Comparison of ENCODE assay signal across 7 cellular contexts in genomic region chr19:3509566-3509989, GRCh38. TPM values are rescaled to one million over a fixed set of nuclear protein-coding genes. Genes with fewer than 3 reads are reported as not detected.
DNase-seq lines count a peak whose midpoint lies in the region; ATAC-seq and TF ChIP-seq lines count a peak whose summit lies in the region.

No MANE protein-coding gene starts in this region.

- H2AFZ ChIP-seq in SK-N-SH (ENCODE audit: low read depth): no peak overlapping the region

- H3K9me3 Mint-ChIP-seq in dendritic cell treated with granulocyte-macrophage colony-stimulating factor and Interleukin-4, amounts not matched to agents 40 ng/mL and 50 ng/mL, for 4 days: no peaks in the 10 kb centered on the region
- H3K9me3 Mint-ChIP-seq in progenitor cell of endocrine pancreas (ENCODE audit: low read depth): no peaks in the 10 kb centered on the region

- H3K4me3 ChIP-seq in SK-N-SH (ENCODE audit: low read depth in 2 of 2, low read length in 1 of 2): no peak overlapping the region

- peaks cover 11% of the 10 kb centered on the region in 2 experiments; a peak in 2 of 4 replicates for H3K4me1 ChIP-seq in SK-N-SH (ENCODE audit: control insufficient read depth in 1 of 2, insufficient read depth in 2 of 2, low read depth in 1 of 2, low read length in 1 of 2)

- peaks cover 0 to 7% of the 10 kb centered on the region in 2 experiments for H3K36me3 ChIP-seq in SK-N-SH (replicated peaks in 1 of 2; ENCODE audit: control insufficient read depth in 1 of 2, insufficient read depth in 2 of 2, low read length in 1 of 2)

- no peak overlapping the region for H3K9ac ChIP-seq in SK-N-SH

- H3K27ac Mint-ChIP-seq in dendritic cell treated with granulocyte-macrophage colony-stimulating factor and Interleukin-4, amounts not matched to agents 40 ng/mL and 50 ng/mL, for 4 days: peak overlapping the region; percentile 21
- H3K27ac Mint-ChIP-seq in progenitor cell of endocrine pancreas: peak overlapping the region; percentile 27

- peaks cover 76% of the 10 kb centered on the region for H3K36me3 Mint-ChIP-seq in dendritic cell treated with granulocyte-macrophage colony-stimulating factor and Interleukin-4, amounts not matched to agents 40 ng/mL and 50 ng/mL, for 4 days (ENCODE audit: low read depth)
- peaks cover 4% of the 10 kb centered on the region for H3K36me3 Mint-ChIP-seq in progenitor cell of endocrine pancreas (ENCODE audit: insufficient read depth)

- no peak for TF ChIP-seq EP300 in SK-N-SH (IDR thresholded peaks at IDR 0.05; ENCODE audit: borderline replicate concordance in 1 of 2, low read depth in 1 of 2, low read length in 1 of 2)

- no peaks in the 10 kb centered on the region for H3K9me3 ChIP-seq in SK-N-SH

- no peak for TF ChIP-seq CTCF in SK-N-SH (IDR thresholded peaks at IDR 0.05)
- TF ChIP-seq CTCF in progenitor cell of endocrine pancreas (IDR thresholded peaks at IDR 0.05; ENCODE audit: unreplicated experiment): no peak

- no peaks in the 10 kb centered on the region for H3K27me3 ChIP-seq in SK-N-SH (ENCODE audit: insufficient read depth)

- intact Hi-C loops in dendritic cell treated with granulocyte-macrophage colony-stimulating factor and Interleukin-4, amounts not matched to agents 40 ng/mL and 50 ng/mL, for 4 days (cut with micrococcal nuclease): no loop called here

- H3K27me3 Mint-ChIP-seq in dendritic cell treated with granulocyte-macrophage colony-stimulating factor and Interleukin-4, amounts not matched to agents 40 ng/mL and 50 ng/mL, for 4 days: no peaks in the 10 kb centered on the region
- H3K27me3 Mint-ChIP-seq in progenitor cell of endocrine pancreas: no peaks in the 10 kb centered on the region

- no peak overlapping the region for H3K4me3 Mint-ChIP-seq in dendritic cell treated with granulocyte-macrophage colony-stimulating factor and Interleukin-4, amounts not matched to agents 40 ng/mL and 50 ng/mL, for 4 days
- H3K4me3 Mint-ChIP-seq in progenitor cell of endocrine pancreas (ENCODE audit: low read depth): peak overlapping the region; percentile 57

- peaks cover 74% of the 10 kb centered on the region for H3K4me1 Mint-ChIP-seq in dendritic cell treated with granulocyte-macrophage colony-stimulating factor and Interleukin-4, amounts not matched to agents 40 ng/mL and 50 ng/mL, for 4 days (ENCODE audit: low read depth)
- peaks cover 20% of the 10 kb centered on the region for H3K4me1 Mint-ChIP-seq in progenitor cell of endocrine pancreas (ENCODE audit: low read depth)

- H3F3A ChIP-seq in SK-N-SH (replicated peaks; ENCODE audit: insufficient read depth): peaks cover 13% of the 10 kb centered on the region

- POLR2A ChIA-PET in SK-N-SH (lab: Yijun Ruan, JAX): interaction anchor here (0.5 kb wide), 1 partner anchor 43 kb away, joined by 4 read pairs; no protein-coding TSS in a partner anchor

- 52% methylated on average over 5 of the region's 15 CpGs for WGBS in SK-N-SH (ENCODE audit: low lambda C conversion rate)

- no peak for ATAC-seq in GM19452 (IDR thresholded peaks at IDR 0.05; ENCODE audit: unreplicated experiment)
- no peak for ATAC-seq in HG02678 (IDR thresholded peaks at IDR 0.05; ENCODE audit: unreplicated experiment)
- ATAC-seq in GM18858 (IDR thresholded peaks at IDR 0.05; ENCODE audit: unreplicated experiment): no peak

- peak; percentile 59 for DNase-seq in EL
- no peak for DNase-seq in SK-N-SH
- DNase-seq in progenitor cell of endocrine pancreas (ENCODE audit: low spot score, unreplicated experiment): no peak

- peak overlapping the region; percentile 7 for H3K4me2 ChIP-seq in SK-N-SH

- H3K79me2 ChIP-seq in SK-N-SH (ENCODE audit: insufficient read depth): peaks cover 85% of the 10 kb centered on the region

- peaks cover 70% of the 10 kb centered on the region for H4K20me1 ChIP-seq in SK-N-SH (ENCODE audit: insufficient read depth)

- H3K27ac ChIP-seq in SK-N-SH (ENCODE audit: low read depth in 2 of 2, low read length in 1 of 2): peak overlapping the region in 1 of 2 experiments; percentile 50; a peak in 2 of 4 replicates

- no peaks in the 10 kb centered on the region for H3K9me2 ChIP-seq in SK-N-SH

- no peak for TF ChIP-seq RAD21 in SK-N-SH (IDR thresholded peaks at IDR 0.05; ENCODE audit: low read length)

- CTCF ChIA-PET in SK-N-SH (lab: Yijun Ruan, JAX): no interaction called here

TF ChIP-seq in SK-N-SH, 30 proteins besides CTCF, POLR2A, EP300 and RAD21:
- TF ChIP-seq GABPA (IDR thresholded peaks at IDR 0.05; ENCODE audit: low read depth) (no peak), FOSL2 (IDR thresholded peaks at IDR 0.05; ENCODE audit: borderline replicate concordance, low read depth) (peak; percentile 65; the same call in 1 of the 2 replicates), TCF12 (IDR thresholded peaks at IDR 0.05) (peak; percentile 75), PBX3 (IDR thresholded peaks at IDR 0.05) (peak; percentile 42; the same call in 1 of the 2 replicates)

RNA-seq across cellular contexts. Expression of gene FZR1, which starts 3.5 kb away (rescaled TPM):
- 27.1 and 36.3 TPM in 2 replicates for polyA plus RNA-seq in SK-N-SH (2012; rRNA removed)
- 10.7 and 16.5 TPM in 2 replicates for polyA plus RNA-seq in SK-N-SH (2012; cell fraction: cytosol; rRNA removed)
- 74.3 and 97.6 TPM in 2 replicates for polyA plus RNA-seq in SK-N-SH (2012; cell fraction: nucleus; rRNA removed)
- 61.3 and 70.5 TPM in 2 replicates for total RNA-seq in progenitor cell of endocrine pancreas

RNA-seq across cellular contexts. Expression of gene DOHH, which starts 9.1 kb away (rescaled TPM):
- polyA plus RNA-seq in SK-N-SH (2012; rRNA removed): 14.3 and 14.5 TPM in 2 replicates
- polyA plus RNA-seq in SK-N-SH (2012; cell fraction: cytosol; rRNA removed): 10.3 and 13.3 TPM in 2 replicates
- 14.5 and 22.6 TPM in 2 replicates for polyA plus RNA-seq in SK-N-SH (2012; cell fraction: nucleus; rRNA removed)
- 9.4 and 9.9 TPM in 2 replicates for total RNA-seq in progenitor cell of endocrine pancreas

RNA-seq across cellular contexts. Expression of gene SMIM44, which starts 26.3 kb away (rescaled TPM):
- not detected in 2 replicates for polyA plus RNA-seq in SK-N-SH (2012; rRNA removed)
- polyA plus RNA-seq in SK-N-SH (2012; cell fraction: cytosol; rRNA removed): not detected in 2 replicates
- not detected in 2 replicates for polyA plus RNA-seq in SK-N-SH (2012; cell fraction: nucleus; rRNA removed)
- not detected in 2 replicates for total RNA-seq in progenitor cell of endocrine pancreas

RNA-seq across cellular contexts. Expression of gene SMIM24, which starts 29.3 kb away (rescaled TPM):
- 0.12 TPM in 1 of 2 replicates, not detected in the other for polyA plus RNA-seq in SK-N-SH (2012; rRNA removed)
- polyA plus RNA-seq in SK-N-SH (2012; cell fraction: cytosol; rRNA removed): not detected in 2 replicates
- 0.18 TPM in 1 of 2 replicates, not detected in the other for polyA plus RNA-seq in SK-N-SH (2012; cell fraction: nucleus; rRNA removed)
- total RNA-seq in progenitor cell of endocrine pancreas: 1.3 and 1.6 TPM in 2 replicates

RNA-seq across cellular contexts. Expression of gene TEKTIP1, which starts 29.4 kb away (rescaled TPM):
- 0.12 TPM in 1 of 2 replicates, not detected in the other for polyA plus RNA-seq in SK-N-SH (2012; rRNA removed)
- not detected in 2 replicates for polyA plus RNA-seq in SK-N-SH (2012; cell fraction: cytosol; rRNA removed)
- 0.14 and 0.34 TPM in 2 replicates for polyA plus RNA-seq in SK-N-SH (2012; cell fraction: nucleus; rRNA removed)
- 3.8 and 4.0 TPM in 2 replicates for total RNA-seq in progenitor cell of endocrine pancreas
